16 cellular contexts compared by ENCODE assay signal in genomic region chr6:157685596-157686280, GRCh38.
"Had no signal": no experiment of that assay in that cellular context is flagged by ENCODE, and none has a peak within 500 bp of the region (broad histone marks: within the 10 kb centered on the region; RNA-seq: fewer than 3 reads in every experiment).

No MANE protein-coding gene starts in this region.

- H3K4me3 Mint-ChIP-seq: natural killer cell; neural crest cell; stimulated activated effector memory CD8-positive, alpha-beta T cell treated with anti-CD3 and anti-CD28 coated beads, Interleukin-12 subunit alpha, Interleukin-12 subunit beta, amount 100 ng/mL, for 72 hours; type B pancreatic cell had no signal

- H3K36me3 Mint-ChIP-seq: natural killer cell; stimulated activated effector memory CD8-positive, alpha-beta T cell treated with anti-CD3 and anti-CD28 coated beads, Interleukin-12 subunit alpha, Interleukin-12 subunit beta, amount 100 ng/mL, for 72 hours; type B pancreatic cell had no signal

- H3K4me1 Mint-ChIP-seq: natural killer cell; stimulated activated effector memory CD8-positive, alpha-beta T cell treated with anti-CD3 and anti-CD28 coated beads, Interleukin-12 subunit alpha, Interleukin-12 subunit beta, amount 100 ng/mL, for 72 hours had no signal

- H3K27ac Mint-ChIP-seq: natural killer cell; stimulated activated effector memory CD8-positive, alpha-beta T cell treated with anti-CD3 and anti-CD28 coated beads, Interleukin-12 subunit alpha, Interleukin-12 subunit beta, amount 100 ng/mL, for 72 hours; type B pancreatic cell had no signal

- H3K27me3 ChIP-seq: heart left ventricle, pancreas, right lobe of liver, suprapubic skin, thyroid gland had no signal

- H3K9me3 ChIP-seq: heart left ventricle, mucosa of descending colon, pancreas, prostate gland, right lobe of liver, suprapubic skin, thyroid gland had no signal

- H3K4me3 ChIP-seq: heart left ventricle, mucosa of descending colon, pancreas, prostate gland, right lobe of liver, suprapubic skin, thyroid gland had no signal

- H3K9me3 Mint-ChIP-seq: natural killer cell; neural crest cell; stimulated activated effector memory CD8-positive, alpha-beta T cell treated with anti-CD3 and anti-CD28 coated beads, Interleukin-12 subunit alpha, Interleukin-12 subunit beta, amount 100 ng/mL, for 72 hours; type B pancreatic cell had no signal

- DNase-seq: effector memory CD4-positive, alpha-beta T cell; heart left ventricle; hypothalamus; mucosa of descending colon; natural killer cell; pancreas; right lobe of liver; stimulated activated CD4-positive, alpha-beta T cell treated with anti-CD3 and anti-CD28 coated beads, Interleukin-4, amount 100 ng/mL, for 1 hour; stimulated activated CD8-positive, alpha-beta memory T cell treated with anti-CD3 and anti-CD28 coated beads, Interleukin-4, amount 100 ng/mL, for 48 hours; stimulated activated naive CD8-positive, alpha-beta T cell treated with anti-CD3 and anti-CD28 coated beads, Interleukin-15, Interleukin-2, amounts not matched to agents 100 U/mL and 50 U/mL, for 24 hours; thyroid gland had no signal

- H3K27ac ChIP-seq: heart left ventricle, pancreas, prostate gland, right lobe of liver, suprapubic skin, thyroid gland had no signal

- H3K4me1 ChIP-seq: prostate gland, right lobe of liver, thyroid gland had no signal

- H3K36me3 ChIP-seq: heart left ventricle, pancreas, prostate gland, right lobe of liver, suprapubic skin, thyroid gland had no signal
